18 cellular contexts compared by ENCODE assay signal in the genomic region with DNA sequence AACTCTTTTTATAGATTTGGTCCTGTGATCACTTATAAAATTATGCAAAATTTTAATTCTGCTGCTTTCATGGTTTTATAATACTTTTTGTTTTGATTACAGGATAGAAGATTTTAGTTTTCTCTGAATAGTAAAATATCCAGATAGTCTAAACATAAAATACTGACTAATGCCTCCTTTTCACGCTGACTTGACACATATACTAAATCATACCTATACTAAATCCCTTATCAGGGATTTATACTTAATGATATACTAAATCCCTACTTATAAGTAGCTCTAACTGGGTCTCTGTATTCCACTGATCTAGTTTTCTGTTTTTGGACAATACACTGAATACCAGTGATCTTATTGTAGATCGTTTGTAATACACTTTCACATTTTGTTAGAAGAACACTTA.
DNase-seq lines count a peak whose midpoint lies in the region; ATAC-seq lines count a peak whose summit lies in the region.
"Had no signal": no experiment of that assay in that cellular context is flagged by ENCODE, and none has a peak within 500 bp of the region (broad histone marks: within the 10 kb centered on the region; RNA-seq: fewer than 3 reads in every experiment).

No MANE protein-coding gene starts in this region.

- no peak for ATAC-seq in activated CD8-positive, alpha-beta T cell treated with anti-CD3 and anti-CD28 coated beads, Interleukin-2, amount 10 ng/mL, durations not matched to agents 7 days and 5 days
- no peak for ATAC-seq in GM21723 (IDR thresholded peaks at IDR 0.05; ENCODE audit: unreplicated experiment)
- ATAC-seq: GM23338, SK-N-SH treated with all-trans-retinoic acid at 6 μM for 48 hours had no signal

- intact Hi-C loops in CD4-positive, alpha-beta memory T cell (cut with micrococcal nuclease): no loop called here

- H3K27me3 ChIP-seq in ACC112 (ENCODE audit: insufficient read depth, low read length): no peaks in the 10 kb centered on the region
- no peaks in the 10 kb centered on the region for H3K27me3 ChIP-seq in CD4-positive, alpha-beta memory T cell (ENCODE audit: insufficient read depth, low read length)

- peaks cover 12 to 18% (median 16%) of the 10 kb centered on the region in 4 donors for H3K4me1 Mint-ChIP-seq in CD4-positive, alpha-beta memory T cell
- peaks cover 7% of the 10 kb centered on the region for H3K4me1 Mint-ChIP-seq in activated CD8-positive, alpha-beta T cell treated with anti-CD3 and anti-CD28 coated beads, Interleukin-2, amount 10 ng/mL, durations not matched to agents 7 days and 5 days (ENCODE audit: low read depth)
- H3K4me1 Mint-ChIP-seq in immature natural killer cell: peaks cover 8 to 21% of the 10 kb centered on the region in 2 donors
- H3K4me1 Mint-ChIP-seq: GM23338 had no signal

- H3K9me3 ChIP-seq in CD4-positive, alpha-beta memory T cell (ENCODE audit: control insufficient read depth in 1 of 2, low read length in 2 of 2): no peaks in the 10 kb centered on the region

- no peak for DNase-seq in CD4-positive, alpha-beta memory T cell
- no peak for DNase-seq in activated CD8-positive, alpha-beta T cell treated with anti-CD3 and anti-CD28 coated beads, Interleukin-2, amount 10 ng/mL, durations not matched to agents 7 days and 5 days
- DNase-seq in immature natural killer cell (no peak), NOMO-1 treated with dmso at 0.1 percent for 144 hours (lab: John Stamatoyannopoulos, UW; ENCODE audit: unreplicated experiment) (no peak), NCI-H1105 (lab: John Stamatoyannopoulos, UW) (no peak)
- DNase-seq: ACHN; C1 segment of cervical spinal cord; DMS 273 treated with DMSO at 0.1 percent for 48 hours; DND-41; HCEC 1CT; NCI-H1092 treated with DMSO at 0.1 percent for 48 hours; NCI-H1694; NK-92 treated with Interleukin-12 subunit alpha and Interleukin-12 subunit beta, amount 100 ng/mL, for 24 hours; SHP77 had no signal

- H2AFZ ChIP-seq in ACC112 (ENCODE audit: low read length, unreplicated experiment): no peak overlapping the region
- H2AFZ ChIP-seq: GM23338 had no signal

- H3K27me3 Mint-ChIP-seq in CD4-positive, alpha-beta memory T cell: no peaks in the 10 kb centered on the region
- no peaks in the 10 kb centered on the region for H3K27me3 Mint-ChIP-seq in activated CD8-positive, alpha-beta T cell treated with anti-CD3 and anti-CD28 coated beads, Interleukin-2, amount 10 ng/mL, durations not matched to agents 7 days and 5 days (ENCODE audit: low read depth)
- peaks cover 0 to 2% (median 0%) of the 10 kb centered on the region in 3 donors for H3K27me3 Mint-ChIP-seq in immature natural killer cell (ENCODE audit: low read depth in 3 of 3)

- peaks cover 6% of the 10 kb centered on the region for H3K4me1 ChIP-seq in ACC112 (ENCODE audit: control insufficient read depth, insufficient read depth, low read length, unreplicated experiment)
- peaks cover 20% of the 10 kb centered on the region for H3K4me1 ChIP-seq in CD4-positive, alpha-beta memory T cell (ENCODE audit: insufficient read depth, low read length)

- CTCF ChIA-PET in CD4-positive, alpha-beta memory T cell (lab: Charles Lee; ENCODE audit: partially characterized antibody): interaction anchor here (1.0 kb wide), 1 partner anchor 16 kb away, joined by 3 read pairs; no protein-coding TSS in a partner anchor
- CTCF ChIA-PET in activated CD8-positive, alpha-beta T cell treated with anti-CD3 and anti-CD28 coated beads, Interleukin-2, amount 10 ng/mL, durations not matched to agents 7 days and 5 days (lab: Charles Lee): no interaction called here

- peaks cover 28 to 30% of the 10 kb centered on the region in 2 donors for H3K36me3 Mint-ChIP-seq in CD4-positive, alpha-beta memory T cell
- peaks cover 26% of the 10 kb centered on the region for H3K36me3 Mint-ChIP-seq in activated CD8-positive, alpha-beta T cell treated with anti-CD3 and anti-CD28 coated beads, Interleukin-2, amount 10 ng/mL, durations not matched to agents 7 days and 5 days (ENCODE audit: low read depth)
- peaks cover 14 to 23% (median 18%) of the 10 kb centered on the region in 3 donors for H3K36me3 Mint-ChIP-seq in immature natural killer cell

- no peaks in the 10 kb centered on the region for H3K79me2 ChIP-seq in ACC112 (ENCODE audit: control insufficient read depth, insufficient read depth, low read length, unreplicated experiment)

- H3K36me3 ChIP-seq in ACC112 (ENCODE audit: insufficient read depth, low read length): peaks cover 13% of the 10 kb centered on the region
- no peaks in the 10 kb centered on the region for H3K36me3 ChIP-seq in CD4-positive, alpha-beta memory T cell (ENCODE audit: insufficient read depth, low read length)

- peak overlapping the region; percentile 29; the same call in 1 of the 2 replicates for H3K4me3 ChIP-seq in ACC112 (ENCODE audit: low read depth, low read length)
- H3K4me3 ChIP-seq in CD4-positive, alpha-beta memory T cell (ENCODE audit: low read length in 2 of 2): no peak overlapping the region
- H3K4me3 ChIP-seq: GM23338 had no signal

- peak overlapping the region in 4 of 7 donors; percentile 7 to 58 (median 44) for H3K27ac Mint-ChIP-seq in CD4-positive, alpha-beta memory T cell
- peak overlapping the region; percentile 11 for H3K27ac Mint-ChIP-seq in activated CD8-positive, alpha-beta T cell treated with anti-CD3 and anti-CD28 coated beads, Interleukin-2, amount 10 ng/mL, durations not matched to agents 7 days and 5 days
- peak overlapping the region; percentile 5 to 75 (median 58) for H3K27ac Mint-ChIP-seq in immature natural killer cell
- H3K27ac Mint-ChIP-seq: GM23338 had no signal

- H3K9me3 Mint-ChIP-seq in CD4-positive, alpha-beta memory T cell: peaks cover 0 to 4% (median 0%) of the 10 kb centered on the region in 8 donors
- H3K9me3 Mint-ChIP-seq in activated CD8-positive, alpha-beta T cell treated with anti-CD3 and anti-CD28 coated beads, Interleukin-2, amount 10 ng/mL, durations not matched to agents 7 days and 5 days (ENCODE audit: insufficient read depth): no peaks in the 10 kb centered on the region
- no peaks in the 10 kb centered on the region for H3K9me3 Mint-ChIP-seq in immature natural killer cell
- H3K9me3 Mint-ChIP-seq: GM23338 had no signal

- H3K4me3 Mint-ChIP-seq in CD4-positive, alpha-beta memory T cell: peak overlapping the region in 5 of 8 donors; percentile 13 to 51 (median 49)
- no peak overlapping the region for H3K4me3 Mint-ChIP-seq in activated CD8-positive, alpha-beta T cell treated with anti-CD3 and anti-CD28 coated beads, Interleukin-2, amount 10 ng/mL, durations not matched to agents 7 days and 5 days
- H3K4me3 Mint-ChIP-seq in immature natural killer cell: no peak overlapping the region
- H3K4me3 Mint-ChIP-seq: GM23338 had no signal

- POLR2A ChIA-PET in CD4-positive, alpha-beta memory T cell (lab: Charles Lee; ENCODE audit: partially characterized antibody): no interaction called here
- POLR2A ChIA-PET in activated CD8-positive, alpha-beta T cell treated with anti-CD3 and anti-CD28 coated beads, Interleukin-2, amount 10 ng/mL, durations not matched to agents 7 days and 5 days (lab: Charles Lee): no interaction called here

- H3K27ac ChIP-seq in ACC112 (ENCODE audit: low read depth, low read length): no peak overlapping the region
- H3K27ac ChIP-seq in CD4-positive, alpha-beta memory T cell (ENCODE audit: low read depth, low read length): no peak overlapping the region

Comparison
In these comparisons a context has a peak if more than half of its experiments do, and no peak if none do; other contexts are left out.
1. H3K4me3 Mint-ChIP-seq: peak in CD4-positive, alpha-beta memory T cell (5 of 8); none in activated CD8-positive, alpha-beta T cell treated with anti-CD3 and anti-CD28 coated beads, Interleukin-2, amount 10 ng/mL, durations not matched to agents 7 days and 5 days (single experiment) and immature natural killer cell (0 of 5).
2. Peak in every context shown above with its lines, with median percentiles within 50 percentile points of each other: H3K27ac Mint-ChIP-seq.